ENCODE assay signal across 10 cellular contexts in the genomic region with DNA sequence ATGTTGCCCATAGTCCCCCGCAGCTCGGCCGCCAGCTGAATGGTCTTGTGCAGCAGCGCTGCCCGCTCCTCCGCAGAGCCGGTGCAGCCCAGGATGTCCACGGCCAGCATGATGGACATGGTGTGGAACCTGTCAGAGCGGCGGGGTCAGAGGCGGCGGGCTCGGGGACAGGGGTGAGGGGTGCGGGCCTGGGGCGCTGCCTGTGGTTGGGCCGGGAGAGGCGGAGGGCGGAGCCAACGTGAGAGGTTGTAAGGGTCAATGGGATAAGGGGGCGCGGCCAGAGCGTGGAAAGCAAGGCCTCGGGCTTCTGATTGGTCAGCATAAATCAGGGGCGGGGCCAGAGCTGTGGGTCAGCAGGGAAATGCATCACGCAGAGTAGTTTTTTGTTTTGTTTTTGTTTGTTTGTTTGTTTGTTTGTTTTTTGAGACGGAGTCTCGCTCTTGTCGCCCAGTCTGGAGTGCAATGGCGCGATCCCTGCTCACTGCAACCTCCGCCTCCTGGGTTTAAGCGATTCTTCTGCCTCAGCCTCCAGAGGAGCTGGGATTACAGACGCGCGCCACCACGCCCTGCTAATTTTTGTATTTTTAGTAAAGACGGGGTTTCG. TPM values are rescaled to one million over a fixed set of nuclear protein-coding genes. Genes with fewer than 3 reads are reported as not detected.
DNase-seq lines count a peak whose midpoint lies in the region; ATAC-seq and TF ChIP-seq lines count a peak whose summit lies in the region.
"Had no signal": no experiment of that assay in that cellular context is flagged by ENCODE, and none has a peak within 500 bp of the region (broad histone marks: within the 10 kb centered on the region; RNA-seq: fewer than 3 reads in every experiment).

No MANE protein-coding gene starts in this region.

- H3K4me2 ChIP-seq in osteoblast (ENCODE audit: insufficient read depth, low read length): peak overlapping the region; percentile 36

- intact Hi-C loops in adrenal gland (cut with DNase I): loop anchor here (5.0 kb wide), 2 partner anchors 40 to 130 kb away; no protein-coding TSS in a partner anchor

- no peak for ATAC-seq in HG03196 (IDR thresholded peaks at IDR 0.05; ENCODE audit: unreplicated experiment)
- ATAC-seq in HG03108 (IDR thresholded peaks at IDR 0.05; ENCODE audit: unreplicated experiment): no peak
- no peak for ATAC-seq in GM18519 (IDR thresholded peaks at IDR 0.05; ENCODE audit: low FRiP score, unreplicated experiment)

- H3K9me3 ChIP-seq in adrenal gland (replicated peaks in 1 of 3): no peaks in the 10 kb centered on the region
- no peaks in the 10 kb centered on the region for H3K9me3 ChIP-seq in right atrium auricular region
- H3K9me3 ChIP-seq in osteoblast (ENCODE audit: low read depth, low read length): no peaks in the 10 kb centered on the region

- H3K36me3 ChIP-seq in adrenal gland (replicated peaks in 1 of 2) (peaks cover 0 to 3% of the 10 kb centered on the region in 2 donors), right atrium auricular region (no peaks in the 10 kb centered on the region), osteoblast (ENCODE audit: insufficient read depth, low read length) (no peaks in the 10 kb centered on the region)

- H3K27me3 ChIP-seq in adrenal gland (no peaks in the 10 kb centered on the region), right atrium auricular region (no peaks in the 10 kb centered on the region), osteoblast (ENCODE audit: insufficient read depth, low read length) (no peaks in the 10 kb centered on the region)

- TF ChIP-seq POLR2A in adrenal gland (IDR thresholded peaks at IDR 0.05): no peak

- TF ChIP-seq CTCF in adrenal gland (IDR thresholded peaks at IDR 0.05) (no peak), right atrium auricular region (IDR thresholded peaks at IDR 0.05) (no peak), osteoblast (IDR thresholded peaks at IDR 0.05; ENCODE audit: extremely low read depth, low read depth, low read length) (no peak)

- no peaks in the 10 kb centered on the region for H4K20me1 ChIP-seq in osteoblast (ENCODE audit: insufficient read depth, low read length)

- H3K4me3 ChIP-seq in adrenal gland: peak overlapping the region in 2 of 4 donors; percentile 4 to 48
- peak overlapping the region; percentile 34 to 43 for H3K4me3 ChIP-seq in right atrium auricular region
- H3K4me3 ChIP-seq in osteoblast (ENCODE audit: insufficient read depth, low read length): no peak overlapping the region

- DNase-seq in DMS53 (lab: John Stamatoyannopoulos, UW) (peak; percentile 94), adrenal gland (peak; percentile 85 to 97 (median 90)), right atrium auricular region (ENCODE audit: low spot score) (no peak), osteoblast (ENCODE audit: insufficient read length, low spot score, missing footprints) (no peak), DMS114 treated with DMSO at 0.1 percent for 48 hours (lab: John Stamatoyannopoulos, UW; ENCODE audit: unreplicated experiment) (no peak)

- no peaks in the 10 kb centered on the region for H3K79me2 ChIP-seq in osteoblast (ENCODE audit: insufficient read depth, low read length)

- H3K27ac ChIP-seq in adrenal gland (peak overlapping the region in 2 of 5 donors; percentile 65 to 77), right atrium auricular region (peak overlapping the region in 1 of 2 donors; percentile 81), osteoblast (ENCODE audit: low read depth, low read length) (no peak overlapping the region)
- H3K27ac ChIP-seq: VCaP had no signal

- WGBS in adrenal gland, 4 donors: 35 to 47% (median 43%) methylated on average over 31 to 38 of the region's 38 CpGs

- H2AFZ ChIP-seq in osteoblast (ENCODE audit: low read length): no peak overlapping the region

- H3K4me1 ChIP-seq in adrenal gland (replicated peaks in 1 of 2) (peaks cover 0 to 21% of the 10 kb centered on the region in 2 donors), right atrium auricular region (peaks cover 0 to 8% of the 10 kb centered on the region in 2 donors), osteoblast (ENCODE audit: insufficient read depth, low read length) (peaks cover 8% of the 10 kb centered on the region)

RNA-seq across cellular contexts. Expression of a gene that starts 6.8 kb away (rescaled TPM):
- 10 to 100 TPM; 10.8 to 30.6 (median 18.5) TPM for total RNA-seq in adrenal gland
- 10 to 100 TPM in 2 of 3 donors, 1 to 10 TPM in 1; 4.3 to 16.9 (median 14.6) TPM for polyA plus RNA-seq in adrenal gland
- 1 to 10 TPM; 3.9 to 7.0 TPM for total RNA-seq in right atrium auricular region
- 3.8 and 4.7 TPM in 2 replicates for total RNA-seq in osteoblast

RNA-seq across cellular contexts. Expression of a gene that starts 26.1 kb away (rescaled TPM):
- 1 to 10 TPM in 1 of 8 donors, under 1 TPM in 5, not detected in 2; under 0.01 to 1.0 (median 0.20) TPM for total RNA-seq in adrenal gland
- under 1 TPM; 0.11 to 0.57 (median 0.48) TPM for polyA plus RNA-seq in adrenal gland
- under 1 TPM; 0.11 to 0.16 TPM for total RNA-seq in right atrium auricular region
- under 0.01 TPM in 1 of 2 replicates, not detected in the other for total RNA-seq in osteoblast
- total RNA-seq: fibroblast of villous mesenchyme had no signal

RNA-seq across cellular contexts. Expression of a gene that starts 26.5 kb away (rescaled TPM):
- 10 to 100 TPM; 20.8 to 34.8 (median 24.3) TPM for total RNA-seq in adrenal gland
- 10 to 100 TPM in 2 of 3 donors, 1 to 10 TPM in 1; 3.4 to 32.8 (median 19.5) TPM for polyA plus RNA-seq in adrenal gland
- total RNA-seq in right atrium auricular region: 10 to 100 TPM; 16.5 to 16.7 TPM
- 12.7 and 16.3 TPM in 2 replicates for total RNA-seq in osteoblast

RNA-seq across cellular contexts. Expression of a gene that starts 35.1 kb away (rescaled TPM):
- total RNA-seq in adrenal gland (under 1 TPM in 4 of 8 donors, not detected in 4; 0.11 to 0.29 (median 0.17) TPM), right atrium auricular region (not detected), osteoblast (not detected in 2 replicates)
- polyA plus RNA-seq in adrenal gland: under 1 TPM in 2 of 3 donors, not detected in 1; 0.67 to 0.88 TPM

RNA-seq across cellular contexts. Expression of a gene that starts 36.5 kb away (rescaled TPM):
- total RNA-seq in adrenal gland: 10 to 100 TPM in 4 of 8 donors, 1 to 10 TPM in 4; 4.4 to 14.2 (median 10.3) TPM
- polyA plus RNA-seq in adrenal gland: 10 to 100 TPM in 2 of 3 donors, 1 to 10 TPM in 1; 2.1 to 27.1 (median 19.1) TPM
- total RNA-seq in right atrium auricular region: 10 to 100 TPM; 11.5 to 16.5 TPM
- total RNA-seq in osteoblast: 0.29 and 0.36 TPM in 2 replicates

Comparison
In these comparisons a context has a peak if more than half of its experiments do, and no peak if none do; other contexts are left out.
1. DNase-seq: peak in DMS53 (single experiment) and adrenal gland (7 of 7); none in right atrium auricular region (single experiment), osteoblast (single experiment) and DMS114 treated with DMSO at 0.1 percent for 48 hours (single experiment).